ENCODE assay signal across 9 cellular contexts in genomic region chr3:152301745-152302181, GRCh38. TPM values are rescaled to one million over a fixed set of nuclear protein-coding genes. Genes with fewer than 3 reads are reported as not detected.
DNase-seq lines count a peak whose midpoint lies in the region; ATAC-seq and TF ChIP-seq lines count a peak whose summit lies in the region.
"Had no signal": no experiment of that assay in that cellular context is flagged by ENCODE, and none has a peak within 500 bp of the region (broad histone marks: within the 10 kb centered on the region; RNA-seq: fewer than 3 reads in every experiment).

No MANE protein-coding gene starts in this region.

- peaks cover 62 to 97% (median 90%) of the 10 kb centered on the region in 4 donors for H3K4me1 ChIP-seq in esophagus muscularis mucosa

- ATAC-seq in GM21723 (IDR thresholded peaks at IDR 0.05; ENCODE audit: unreplicated experiment), result peak; percentile 23
- ATAC-seq in stimulated activated effector memory CD8-positive, alpha-beta T cell treated with anti-CD3 and anti-CD28 coated beads, Interleukin-12 subunit alpha, Interleukin-12 subunit beta, amount 100 ng/mL, for 72 hours, result peak; percentile 67
- no peak for ATAC-seq in HG03520 (IDR thresholded peaks at IDR 0.05; ENCODE audit: unreplicated experiment)
- no peak for ATAC-seq in HG02938 (IDR thresholded peaks at IDR 0.05; ENCODE audit: unreplicated experiment)

- peak overlapping the region; percentile 43 to 60 (median 52) for H3K4me3 ChIP-seq in esophagus muscularis mucosa

- H3K9me3 Mint-ChIP-seq in stimulated activated effector memory CD8-positive, alpha-beta T cell treated with anti-CD3 and anti-CD28 coated beads, Interleukin-12 subunit alpha, Interleukin-12 subunit beta, amount 100 ng/mL, for 72 hours, result no peaks in the 10 kb centered on the region

- 35% methylated on average over 3 of the region's 3 CpGs for whole genome bisulfite sequencing in esophagus muscularis mucosa

- no peaks in the 10 kb centered on the region for H3K27me3 ChIP-seq in esophagus muscularis mucosa

- H3K27ac Mint-ChIP-seq in stimulated activated effector memory CD8-positive, alpha-beta T cell treated with anti-CD3 and anti-CD28 coated beads, Interleukin-12 subunit alpha, Interleukin-12 subunit beta, amount 100 ng/mL, for 72 hours, result peak overlapping the region; percentile 90

- H3K27ac ChIP-seq in esophagus muscularis mucosa (replicated peaks in 1 of 4), result peak overlapping the region; percentile 77 to 84 (median 84)

- intact Hi-C loops in esophagus muscularis mucosa (cut with DNase I), result loop anchor here (10.0 kb wide), 1 partner anchor 103 kb away; no protein-coding TSS in a partner anchor

- TF ChIP-seq EP300 in esophagus muscularis mucosa (IDR thresholded peaks at IDR 0.05), result no peak

- DNase-seq in NOMO-1 treated with DMSO at 0.1 percent for 48 hours (lab: John Stamatoyannopoulos, UW; ENCODE audit: unreplicated experiment), result peak; percentile 88
- no peak for DNase-seq in esophagus muscularis mucosa (ENCODE audit: extremely low spot score)
- DNase-seq in stimulated activated effector memory CD8-positive, alpha-beta T cell treated with anti-CD3 and anti-CD28 coated beads, Interleukin-12 subunit alpha, Interleukin-12 subunit beta, amount 100 ng/mL, for 72 hours (ENCODE audit: low spot score in 2 of 2), result no peak
- DNase-seq in NCI-H1092 (lab: John Stamatoyannopoulos, UW), result no peak
- no peak for DNase-seq in SHP77 treated with DMSO at 0.1 percent for 48 hours (lab: John Stamatoyannopoulos, UW)
- DNase-seq: caudate nucleus had no signal

- H3K36me3 ChIP-seq in esophagus muscularis mucosa, result peaks cover 0 to 5% (median 0%) of the 10 kb centered on the region in 4 donors

- H3K4me3 Mint-ChIP-seq in stimulated activated effector memory CD8-positive, alpha-beta T cell treated with anti-CD3 and anti-CD28 coated beads, Interleukin-12 subunit alpha, Interleukin-12 subunit beta, amount 100 ng/mL, for 72 hours, result peak overlapping the region; percentile 70

- no peak for TF ChIP-seq CTCF in esophagus muscularis mucosa (IDR thresholded peaks at IDR 0.05)

- H3K4me1 Mint-ChIP-seq in stimulated activated effector memory CD8-positive, alpha-beta T cell treated with anti-CD3 and anti-CD28 coated beads, Interleukin-12 subunit alpha, Interleukin-12 subunit beta, amount 100 ng/mL, for 72 hours, result peaks cover 61% of the 10 kb centered on the region

- TF ChIP-seq POLR2A in esophagus muscularis mucosa (IDR thresholded peaks at IDR 0.05; ENCODE audit: low read depth), result no peak

- no peaks in the 10 kb centered on the region for H3K9me3 ChIP-seq in esophagus muscularis mucosa

- H3K36me3 Mint-ChIP-seq in stimulated activated effector memory CD8-positive, alpha-beta T cell treated with anti-CD3 and anti-CD28 coated beads, Interleukin-12 subunit alpha, Interleukin-12 subunit beta, amount 100 ng/mL, for 72 hours, result peaks cover 82% of the 10 kb centered on the region

RNA-seq across cellular contexts. Expression of gene MBNL1, which starts 33.0 kb away (rescaled TPM):
- 100 to 1,000 TPM; 635 to 868 (median 720) TPM for total RNA-seq in esophagus muscularis mucosa

Comparison
In these comparisons a context has a peak if more than half of its experiments do, and no peak if none do; other contexts are left out.
1. ATAC-seq: peak in GM21723 (single experiment) and stimulated activated effector memory CD8-positive, alpha-beta T cell treated with anti-CD3 and anti-CD28 coated beads, Interleukin-12 subunit alpha, Interleukin-12 subunit beta, amount 100 ng/mL, for 72 hours (single experiment); none in HG03520 (single experiment) and HG02938 (single experiment).